Comparison of ENCODE assay signal across 8 cellular contexts in the genomic region with DNA sequence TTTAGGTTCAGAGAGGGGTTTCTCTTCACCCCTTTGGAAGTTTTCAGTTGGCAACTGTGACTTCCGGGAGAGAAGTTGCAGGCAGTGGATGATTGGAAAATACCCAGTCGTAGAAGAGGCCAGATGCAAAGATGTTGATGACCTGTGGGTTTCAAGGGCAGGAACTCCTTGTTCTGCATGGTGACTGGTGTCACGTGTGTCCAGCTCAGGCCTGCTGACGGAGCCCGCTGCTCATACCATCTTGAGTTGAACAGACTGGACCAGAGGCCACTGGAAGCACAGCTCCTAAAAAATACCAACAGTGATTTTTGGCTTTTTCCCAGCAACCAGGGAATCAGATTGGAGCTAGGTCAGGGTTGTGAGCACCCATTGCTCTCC.
A peak's percentile ranks its signal among the peaks of the same experiment; 100 is the strongest.
DNase-seq lines count a peak whose midpoint lies in the region; TF ChIP-seq lines count a peak whose summit lies in the region.

No MANE protein-coding gene starts in this region.

- H3K4me1 ChIP-seq in liver (ENCODE audit: control insufficient read depth in 4 of 4, insufficient read depth in 4 of 4, low read length in 3 of 4) = peaks cover 5 to 17% (median 9%) of the 10 kb centered on the region in 4 donors
- H3K4me1 ChIP-seq in suprapubic skin = peaks cover 53% of the 10 kb centered on the region

- peak in 1 of 2 donors; percentile 38 for TF ChIP-seq POLR2A in suprapubic skin (IDR thresholded peaks at IDR 0.05)

- H3K9ac ChIP-seq in liver (ENCODE audit: low read depth in 1 of 2, low read length in 2 of 2) = peak overlapping the region in 1 of 2 donors; percentile 65

- no peaks in the 10 kb centered on the region for H3K36me3 Mint-ChIP-seq in dendritic cell treated with granulocyte-macrophage colony-stimulating factor and Interleukin-4, amounts not matched to agents 40 ng/mL and 50 ng/mL, for 4 days (ENCODE audit: low read depth)
- no peaks in the 10 kb centered on the region for H3K36me3 Mint-ChIP-seq in type B pancreatic cell

- no peaks in the 10 kb centered on the region for H3K9me3 Mint-ChIP-seq in dendritic cell treated with granulocyte-macrophage colony-stimulating factor and Interleukin-4, amounts not matched to agents 40 ng/mL and 50 ng/mL, for 4 days
- peaks cover 4% of the 10 kb centered on the region for H3K9me3 Mint-ChIP-seq in type B pancreatic cell

- TF ChIP-seq EP300 in suprapubic skin (IDR thresholded peaks at IDR 0.05) = no peak

- H3K27me3 ChIP-seq in MG63 (no peaks in the 10 kb centered on the region), liver (ENCODE audit: control insufficient read depth in 4 of 4, insufficient read depth in 4 of 4, low read length in 3 of 4) (no peaks in the 10 kb centered on the region), suprapubic skin (no peaks in the 10 kb centered on the region)

- peak overlapping the region; percentile 45 for H3K27ac Mint-ChIP-seq in dendritic cell treated with granulocyte-macrophage colony-stimulating factor and Interleukin-4, amounts not matched to agents 40 ng/mL and 50 ng/mL, for 4 days
- H3K27ac Mint-ChIP-seq in type B pancreatic cell = no peak overlapping the region

- H3K4me3 ChIP-seq in MG63 (peak overlapping the region; percentile 24), liver (ENCODE audit: low read depth in 1 of 3, low read length in 3 of 3) (peak overlapping the region in 1 of 3 donors; percentile 21), suprapubic skin (peak overlapping the region; percentile 26)

- TF ChIP-seq RAD21 in liver (IDR thresholded peaks at IDR 0.05) = no peak

- H3K36me3 ChIP-seq in MG63 (no peaks in the 10 kb centered on the region), liver (ENCODE audit: control insufficient read depth in 4 of 4, insufficient read depth in 3 of 4, low read depth in 1 of 4, low read length in 3 of 4) (no peaks in the 10 kb centered on the region), suprapubic skin (no peaks in the 10 kb centered on the region)

- H3K27ac ChIP-seq in liver (ENCODE audit: low read depth in 1 of 2, low read length in 2 of 2) (peak overlapping the region; percentile 72 to 85), suprapubic skin (peak overlapping the region; percentile 88)

- no peak for TF ChIP-seq CTCF in liver (IDR thresholded peaks at IDR 0.05; ENCODE audit: low read depth, low read length, missing input control)
- no peak for TF ChIP-seq CTCF in suprapubic skin (IDR thresholded peaks at IDR 0.05)
- no peak for TF ChIP-seq CTCF in type B pancreatic cell (conservative IDR thresholded peaks at IDR 0.05)

- no peaks in the 10 kb centered on the region for H3K9me3 ChIP-seq in MG63
- H3K9me3 ChIP-seq in liver (ENCODE audit: control insufficient read depth in 4 of 4, low read length in 3 of 4) = no peaks in the 10 kb centered on the region
- H3K9me3 ChIP-seq in suprapubic skin = no peaks in the 10 kb centered on the region

- no peak overlapping the region for H3K4me3 Mint-ChIP-seq in dendritic cell treated with granulocyte-macrophage colony-stimulating factor and Interleukin-4, amounts not matched to agents 40 ng/mL and 50 ng/mL, for 4 days
- no peak overlapping the region for H3K4me3 Mint-ChIP-seq in type B pancreatic cell

- peaks cover 2% of the 10 kb centered on the region for H3K27me3 Mint-ChIP-seq in dendritic cell treated with granulocyte-macrophage colony-stimulating factor and Interleukin-4, amounts not matched to agents 40 ng/mL and 50 ng/mL, for 4 days
- peaks cover 5% of the 10 kb centered on the region for H3K27me3 Mint-ChIP-seq in type B pancreatic cell

- H3K4me1 Mint-ChIP-seq in dendritic cell treated with granulocyte-macrophage colony-stimulating factor and Interleukin-4, amounts not matched to agents 40 ng/mL and 50 ng/mL, for 4 days (ENCODE audit: low read depth) = peaks cover 43% of the 10 kb centered on the region
- H3K4me1 Mint-ChIP-seq in type B pancreatic cell (ENCODE audit: unreplicated experiment) = peaks cover 12% of the 10 kb centered on the region

- DNase-seq in MG63 (peak; percentile 50), suprapubic skin (ENCODE audit: low spot score in 2 of 2) (peak; percentile 85 to 86), type B pancreatic cell (ENCODE audit: extremely low spot score, unreplicated experiment) (no peak), NCI-H1436 treated with DMSO at 0.1 percent for 48 hours (lab: John Stamatoyannopoulos, UW) (no peak), SIG-M5 treated with dmso at 0.1 percent for 504 hours (lab: John Stamatoyannopoulos, UW; ENCODE audit: unreplicated experiment) (no peak), NCI-H146 (lab: John Stamatoyannopoulos, UW) (no peak)

- WGBS in liver = 31% methylated on average over 5 of the region's 5 CpGs
- WGBS in suprapubic skin = 31% methylated on average over 5 of the region's 5 CpGs

- intact Hi-C loops in dendritic cell treated with granulocyte-macrophage colony-stimulating factor and Interleukin-4, amounts not matched to agents 40 ng/mL and 50 ng/mL, for 4 days (cut with micrococcal nuclease) = no loop called here

TF ChIP-seq in liver, 16 proteins besides CTCF, POLR2A, EP300 and RAD21:
- TF ChIP-seq HNF4G (IDR thresholded peaks at IDR 0.05) = no peak
- TF ChIP-seq, protein P1, sequence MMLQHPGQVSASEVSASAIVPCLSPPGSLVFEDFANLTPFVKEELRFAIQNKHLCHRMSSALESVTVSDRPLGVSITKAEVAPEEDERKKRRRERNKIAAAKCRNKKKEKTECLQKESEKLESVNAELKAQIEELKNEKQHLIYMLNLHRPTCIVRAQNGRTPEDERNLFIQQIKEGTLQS (IDR thresholded peaks at IDR 0.05) = no peak
- TF ChIP-seq NR2F2 (IDR thresholded peaks at IDR 0.05) = peak; percentile 92
- peak; percentile 41 to 44 for TF ChIP-seq RXRA (IDR thresholded peaks at IDR 0.05)

Comparison
In these comparisons a context has a peak if more than half of its experiments do, and no peak if none do; other contexts are left out.
1. DNase-seq: peak in MG63 (single experiment) and suprapubic skin (2 of 2); none in type B pancreatic cell (single experiment), NCI-H1436 treated with DMSO at 0.1 percent for 48 hours (single experiment), SIG-M5 treated with dmso at 0.1 percent for 504 hours (single experiment) and NCI-H146 (single experiment).